In the genomic region with DNA sequence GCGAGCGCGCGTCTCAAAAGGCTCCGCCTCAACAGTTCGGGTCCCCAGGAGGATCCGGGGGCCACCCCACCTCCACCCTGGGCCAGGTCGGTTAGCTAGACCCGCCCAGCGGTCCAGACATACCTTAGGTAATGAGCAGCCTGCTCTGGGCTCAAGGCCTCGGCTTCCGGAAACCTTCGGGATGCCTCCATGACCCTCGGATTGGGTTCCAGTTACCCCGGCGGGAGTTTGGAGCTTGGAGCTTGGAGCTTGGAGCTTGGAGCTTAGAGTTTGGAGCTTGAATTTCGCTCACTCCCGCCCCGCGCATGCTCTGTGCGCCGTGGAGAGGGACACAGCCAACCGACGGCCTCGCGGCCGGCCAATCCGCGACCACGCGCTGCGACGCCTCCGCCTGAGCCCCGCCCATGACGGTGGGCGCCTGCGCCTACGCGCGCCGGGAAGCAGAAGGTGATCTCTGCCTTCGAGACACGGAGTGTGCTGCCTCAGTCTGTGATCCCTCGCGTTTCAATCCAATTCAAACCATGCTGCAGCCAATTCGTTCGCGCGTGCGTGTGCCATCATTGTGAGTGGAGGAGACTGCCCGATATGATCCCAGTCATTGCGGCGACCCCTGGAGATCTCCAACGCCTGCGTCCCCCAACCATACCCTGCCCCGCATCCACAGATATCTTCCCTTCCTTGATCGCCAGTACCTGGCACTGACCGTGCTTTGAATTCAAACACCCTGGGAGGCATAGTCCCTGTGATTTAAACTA, we compare ENCODE assay signal across 1 cellular context.
TF ChIP-seq lines count a peak whose summit lies in the region.

A gene with protein sequence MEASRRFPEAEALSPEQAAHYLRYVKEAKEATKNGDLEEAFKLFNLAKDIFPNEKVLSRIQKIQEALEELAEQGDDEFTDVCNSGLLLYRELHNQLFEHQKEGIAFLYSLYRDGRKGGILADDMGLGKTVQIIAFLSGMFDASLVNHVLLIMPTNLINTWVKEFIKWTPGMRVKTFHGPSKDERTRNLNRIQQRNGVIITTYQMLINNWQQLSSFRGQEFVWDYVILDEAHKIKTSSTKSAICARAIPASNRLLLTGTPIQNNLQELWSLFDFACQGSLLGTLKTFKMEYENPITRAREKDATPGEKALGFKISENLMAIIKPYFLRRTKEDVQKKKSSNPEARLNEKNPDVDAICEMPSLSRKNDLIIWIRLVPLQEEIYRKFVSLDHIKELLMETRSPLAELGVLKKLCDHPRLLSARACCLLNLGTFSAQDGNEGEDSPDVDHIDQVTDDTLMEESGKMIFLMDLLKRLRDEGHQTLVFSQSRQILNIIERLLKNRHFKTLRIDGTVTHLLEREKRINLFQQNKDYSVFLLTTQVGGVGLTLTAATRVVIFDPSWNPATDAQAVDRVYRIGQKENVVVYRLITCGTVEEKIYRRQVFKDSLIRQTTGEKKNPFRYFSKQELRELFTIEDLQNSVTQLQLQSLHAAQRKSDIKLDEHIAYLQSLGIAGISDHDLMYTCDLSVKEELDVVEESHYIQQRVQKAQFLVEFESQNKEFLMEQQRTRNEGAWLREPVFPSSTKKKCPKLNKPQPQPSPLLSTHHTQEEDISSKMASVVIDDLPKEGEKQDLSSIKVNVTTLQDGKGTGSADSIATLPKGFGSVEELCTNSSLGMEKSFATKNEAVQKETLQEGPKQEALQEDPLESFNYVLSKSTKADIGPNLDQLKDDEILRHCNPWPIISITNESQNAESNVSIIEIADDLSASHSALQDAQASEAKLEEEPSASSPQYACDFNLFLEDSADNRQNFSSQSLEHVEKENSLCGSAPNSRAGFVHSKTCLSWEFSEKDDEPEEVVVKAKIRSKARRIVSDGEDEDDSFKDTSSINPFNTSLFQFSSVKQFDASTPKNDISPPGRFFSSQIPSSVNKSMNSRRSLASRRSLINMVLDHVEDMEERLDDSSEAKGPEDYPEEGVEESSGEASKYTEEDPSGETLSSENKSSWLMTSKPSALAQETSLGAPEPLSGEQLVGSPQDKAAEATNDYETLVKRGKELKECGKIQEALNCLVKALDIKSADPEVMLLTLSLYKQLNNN (minus strand): TSS at position 307 of the 755 bp plus-strand sequence. CDS start 116 bp downstream, at position 191.

TF ChIP-seq in neural cell, 6 proteins besides CTCF, POLR2A, EP300 and RAD21 (continued from another document):
- TF ChIP-seq, protein P1, sequence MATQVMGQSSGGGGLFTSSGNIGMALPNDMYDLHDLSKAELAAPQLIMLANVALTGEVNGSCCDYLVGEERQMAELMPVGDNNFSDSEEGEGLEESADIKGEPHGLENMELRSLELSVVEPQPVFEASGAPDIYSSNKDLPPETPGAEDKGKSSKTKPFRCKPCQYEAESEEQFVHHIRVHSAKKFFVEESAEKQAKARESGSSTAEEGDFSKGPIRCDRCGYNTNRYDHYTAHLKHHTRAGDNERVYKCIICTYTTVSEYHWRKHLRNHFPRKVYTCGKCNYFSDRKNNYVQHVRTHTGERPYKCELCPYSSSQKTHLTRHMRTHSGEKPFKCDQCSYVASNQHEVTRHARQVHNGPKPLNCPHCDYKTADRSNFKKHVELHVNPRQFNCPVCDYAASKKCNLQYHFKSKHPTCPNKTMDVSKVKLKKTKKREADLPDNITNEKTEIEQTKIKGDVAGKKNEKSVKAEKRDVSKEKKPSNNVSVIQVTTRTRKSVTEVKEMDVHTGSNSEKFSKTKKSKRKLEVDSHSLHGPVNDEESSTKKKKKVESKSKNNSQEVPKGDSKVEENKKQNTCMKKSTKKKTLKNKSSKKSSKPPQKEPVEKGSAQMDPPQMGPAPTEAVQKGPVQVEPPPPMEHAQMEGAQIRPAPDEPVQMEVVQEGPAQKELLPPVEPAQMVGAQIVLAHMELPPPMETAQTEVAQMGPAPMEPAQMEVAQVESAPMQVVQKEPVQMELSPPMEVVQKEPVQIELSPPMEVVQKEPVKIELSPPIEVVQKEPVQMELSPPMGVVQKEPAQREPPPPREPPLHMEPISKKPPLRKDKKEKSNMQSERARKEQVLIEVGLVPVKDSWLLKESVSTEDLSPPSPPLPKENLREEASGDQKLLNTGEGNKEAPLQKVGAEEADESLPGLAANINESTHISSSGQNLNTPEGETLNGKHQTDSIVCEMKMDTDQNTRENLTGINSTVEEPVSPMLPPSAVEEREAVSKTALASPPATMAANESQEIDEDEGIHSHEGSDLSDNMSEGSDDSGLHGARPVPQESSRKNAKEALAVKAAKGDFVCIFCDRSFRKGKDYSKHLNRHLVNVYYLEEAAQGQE (IDR thresholded peaks at IDR 0.05; ENCODE audit: borderline replicate concordance): no peak
- TF ChIP-seq EZH2 (IDR thresholded peaks at IDR 0.05; ENCODE audit: borderline replicate concordance, insufficient read depth, low read length, poor library complexity, severe bottlenecking): no peak
- peak; percentile 72 for TF ChIP-seq MXI1 (conservative IDR thresholded peaks at IDR 0.05; ENCODE audit: poor library complexity, severe bottlenecking)
- TF ChIP-seq TAF1 (IDR thresholded peaks at IDR 0.05; ENCODE audit: low read depth): no peak
- TF ChIP-seq SMC3 (conservative IDR thresholded peaks at IDR 0.05; ENCODE audit: poor library complexity): peak; percentile 29
